10 cellular contexts compared by ENCODE assay signal in genomic region chr13:42378383-42378780, GRCh38.
DNase-seq lines count a peak whose midpoint lies in the region; ATAC-seq and TF ChIP-seq lines count a peak whose summit lies in the region.
"Had no signal": no experiment of that assay in that cellular context is flagged by ENCODE, and none has a peak within 500 bp of the region (broad histone marks: within the 10 kb centered on the region; RNA-seq: fewer than 3 reads in every experiment).

No MANE protein-coding gene starts in this region.

- H3K4me3 ChIP-seq in GM06990 (replicated peaks; ENCODE audit: low read depth, low read length) = peak overlapping the region; percentile 33; the same call in 1 of the 2 replicates
- H3K4me3 ChIP-seq: pancreas had no signal

- no peak overlapping the region for H3K4me3 Mint-ChIP-seq in activated naive CD8-positive, alpha-beta T cell

- H3K36me3 ChIP-seq in GM06990 (ENCODE audit: control insufficient read depth, insufficient read depth, low read length) = no peaks in the 10 kb centered on the region
- H3K36me3 ChIP-seq: pancreas had no signal

- no peak for TF ChIP-seq CTCF in GM06990 (IDR thresholded peaks at IDR 0.05; ENCODE audit: insufficient read depth, low read length, poor library complexity, severe bottlenecking)

- ATAC-seq in GM19397 (IDR thresholded peaks at IDR 0.05; ENCODE audit: unreplicated experiment) (peak; percentile 21), HG03139 (IDR thresholded peaks at IDR 0.05; ENCODE audit: unreplicated experiment) (peak; percentile 27), HG03045 (IDR thresholded peaks at IDR 0.05; ENCODE audit: unreplicated experiment) (no peak)
- ATAC-seq: pancreas had no signal

- peaks cover 64% of the 10 kb centered on the region for H3K4me1 Mint-ChIP-seq in activated naive CD8-positive, alpha-beta T cell (ENCODE audit: low read depth)

- H3K27me3 ChIP-seq in GM06990 (replicated peaks; ENCODE audit: control insufficient read depth, insufficient read depth, low read length) = no peaks in the 10 kb centered on the region
- H3K27me3 ChIP-seq: pancreas had no signal

- H3K9me3 Mint-ChIP-seq in activated naive CD8-positive, alpha-beta T cell (ENCODE audit: low read depth) = no peaks in the 10 kb centered on the region

- H3K27ac Mint-ChIP-seq in activated naive CD8-positive, alpha-beta T cell = peak overlapping the region; percentile 95

- H3K27me3 Mint-ChIP-seq in activated naive CD8-positive, alpha-beta T cell = no peaks in the 10 kb centered on the region

- H3K36me3 Mint-ChIP-seq in activated naive CD8-positive, alpha-beta T cell = no peaks in the 10 kb centered on the region

- peak; percentile 74 for DNase-seq in GM06990 (ENCODE audit: extremely low read depth, insufficient read length)
- no peak for DNase-seq in SW480 (ENCODE audit: low spot score)
- no peak for DNase-seq in COR-L47 (lab: John Stamatoyannopoulos, UW)
- DNase-seq in NCI-H748 treated with DMSO at 0.1 percent for 48 hours (lab: John Stamatoyannopoulos, UW) = no peak
- DNase-seq: NCI-H187, pancreas had no signal
